In genomic region chr10:71620642-71621041, GRCh38 we compare ENCODE assay signal across 22 cellular contexts.
DNase-seq lines count a peak whose midpoint lies in the region; ATAC-seq and TF ChIP-seq lines count a peak whose summit lies in the region.
"Had no signal": no experiment of that assay in that cellular context is flagged by ENCODE, and none has a peak within 500 bp of the region (broad histone marks: within the 10 kb centered on the region; RNA-seq: fewer than 3 reads in every experiment).

No MANE protein-coding gene starts in this region.

- no peak overlapping the region for H2BK5ac ChIP-seq in H9 (ENCODE audit: insufficient read length, low read length)

- no peaks in the 10 kb centered on the region for H3K79me1 ChIP-seq in H9 (ENCODE audit: insufficient read depth, low read depth, low read length, poor library complexity, severe bottlenecking)

- no peak overlapping the region for H3K4me3 ChIP-seq in lower lobe of right lung
- H3K4me3 ChIP-seq: body of pancreas, SJSA1 had no signal

- H2BK20ac ChIP-seq in H9 (ENCODE audit: low read depth, low read length, poor library complexity, severe bottlenecking) = no peak overlapping the region

- TF ChIP-seq CTCF in H9 (conservative IDR thresholded peaks at IDR 0.05) = no peak
- TF ChIP-seq CTCF in lower lobe of right lung (IDR thresholded peaks at IDR 0.05) = no peak

- peaks cover 9% of the 10 kb centered on the region for H3K27me3 Mint-ChIP-seq in H9 (ENCODE audit: low read depth)
- H3K27me3 Mint-ChIP-seq: activated naive CD8-positive, alpha-beta T cell; CD4-positive, alpha-beta T cell had no signal

- H3K18ac ChIP-seq in H9 (ENCODE audit: insufficient read length, low read depth, low read length) = no peak overlapping the region

- H4K5ac ChIP-seq in H9 (ENCODE audit: insufficient read length, low read depth, low read length) = no peak overlapping the region

- H3K9me3 Mint-ChIP-seq in H9 = peaks cover 5 to 6% of the 10 kb centered on the region in 2 experiments; a peak in 4 of 5 replicates
- H3K9me3 Mint-ChIP-seq: activated CD4-positive, alpha-beta memory T cell treated with anti-CD3 and anti-CD28 coated beads for 36 hours; CD4-positive, alpha-beta T cell; dendritic cell treated with granulocyte-macrophage colony-stimulating factor and Interleukin-4, amounts not matched to agents 40 ng/mL and 50 ng/mL, for 4 days had no signal

- H3K4me1 Mint-ChIP-seq in H9 = peaks cover 49 to 52% of the 10 kb centered on the region in 2 experiments

- H2BK15ac ChIP-seq in H9 (ENCODE audit: low read depth, low read length) = no peak overlapping the region

- H3K9me3 ChIP-seq in H9 (ENCODE audit: control insufficient read depth, low read depth, low read length) (no peaks in the 10 kb centered on the region), lower lobe of right lung (no peaks in the 10 kb centered on the region)
- H3K9me3 ChIP-seq: body of pancreas, SJSA1 had no signal

- H3K4me2 ChIP-seq in H9 (ENCODE audit: insufficient read depth, insufficient read length, low read length) = no peak overlapping the region

- WGBS in H9 (ENCODE audit: extremely low coverage, insufficient read length, low lambda C conversion rate) = no CpG with 5 or more reads among the region's 7 CpGs

- H3K27me3 ChIP-seq in H9 (ENCODE audit: insufficient read depth, low read length) (no peaks in the 10 kb centered on the region), lower lobe of right lung (ENCODE audit: low read depth) (no peaks in the 10 kb centered on the region)
- H3K27me3 ChIP-seq: body of pancreas, SJSA1 had no signal

- H3K23ac ChIP-seq in H9 (ENCODE audit: insufficient read length, low read depth, low read length) = no peak overlapping the region

- ATAC-seq in lower lobe of right lung (no peak), GM21515 (IDR thresholded peaks at IDR 0.05; ENCODE audit: unreplicated experiment) (no peak), HG02938 (IDR thresholded peaks at IDR 0.05; ENCODE audit: unreplicated experiment) (no peak)
- ATAC-seq: HCT116, T-helper 17 cell had no signal

- H3K27ac ChIP-seq in H9 (ENCODE audit: insufficient read length, low read depth, low read length) (no peak overlapping the region), caudate nucleus (ENCODE audit: low read depth, low read length) (peak overlapping the region; percentile 84), lower lobe of right lung (peak overlapping the region; percentile 24), substantia nigra (ENCODE audit: low read depth, low read length, poor library complexity, severe bottlenecking) (peak overlapping the region; percentile 89)
- H3K27ac ChIP-seq: SJSA1, WERI-Rb-1 had no signal

- intact Hi-C loops in lower lobe of right lung (cut with DNase I) = no loop called here

- H3K14ac ChIP-seq in H9 (ENCODE audit: insufficient read depth, low read length) = no peak overlapping the region

- no peak overlapping the region for H2BK120ac ChIP-seq in H9 (ENCODE audit: low read depth, low read length, poor library complexity, severe bottlenecking)

- no peak overlapping the region for H2AFZ ChIP-seq in H9 (ENCODE audit: low read length)

- H3K36me3 Mint-ChIP-seq in H9 (ENCODE audit: insufficient read depth in 1 of 3, low read depth in 3 of 3) = peaks cover 0 to 11% (median 9%) of the 10 kb centered on the region in 3 experiments; a peak in 4 of 7 replicates
- H3K36me3 Mint-ChIP-seq: activated CD4-positive, alpha-beta memory T cell treated with anti-CD3 and anti-CD28 coated beads for 36 hours; activated naive CD8-positive, alpha-beta T cell had no signal

- H3K9ac ChIP-seq in H9 (ENCODE audit: extremely low read depth, insufficient read length, low read length) = no peak overlapping the region

- H3T11ph ChIP-seq in H9 (ENCODE audit: low read length) = no peak overlapping the region

- H3K4ac ChIP-seq in H9 (ENCODE audit: low read depth, low read length) = no peak overlapping the region

- H4K20me1 ChIP-seq in H9 (ENCODE audit: control insufficient read depth, insufficient read depth, insufficient read length) = no peaks in the 10 kb centered on the region

- H2BK12ac ChIP-seq in H9 (ENCODE audit: insufficient read length, low read depth, low read length) = no peak overlapping the region

- no peak for DNase-seq in H9
- peak in 1 of 61 donors; percentile 30 for DNase-seq in caudate nucleus (lab: John Stamatoyannopoulos, UW)
- no peak for DNase-seq in lower lobe of right lung
- DNase-seq in substantia nigra (lab: John Stamatoyannopoulos, UW) = peak in 1 of 49 donors; percentile 44
- no peak for DNase-seq in NCI-H2196 treated with DMSO at 0.1 percent for 48 hours (lab: John Stamatoyannopoulos, UW; ENCODE audit: unreplicated experiment)
- DNase-seq in NCI-H1436 (lab: John Stamatoyannopoulos, UW) = no peak
- DNase-seq: activated CD4-positive, alpha-beta memory T cell treated with anti-CD3 and anti-CD28 coated beads for 36 hours; activated T-cell treated with anti-CD3 and anti-CD28 coated beads, Interleukin-2, amount 50 U/mL, for 1 hour; CD4-positive, alpha-beta T cell; IMR-90; left cardiac atrium; NCI-H146; stimulated activated CD4-positive, alpha-beta T cell treated with anti-CD3 and anti-CD28 coated beads, Interleukin-15, amount 100 ng/mL, for 24 hours; T-helper 17 cell had no signal

- H3K4me3 Mint-ChIP-seq in H9 = no peak overlapping the region
- H3K4me3 Mint-ChIP-seq: activated CD4-positive, alpha-beta memory T cell treated with anti-CD3 and anti-CD28 coated beads for 36 hours; activated naive CD8-positive, alpha-beta T cell; CD4-positive, alpha-beta T cell; dendritic cell treated with granulocyte-macrophage colony-stimulating factor and Interleukin-4, amounts not matched to agents 40 ng/mL and 50 ng/mL, for 4 days; T-helper 17 cell had no signal

- H4K91ac ChIP-seq in H9 (ENCODE audit: insufficient read length, low read depth, low read length) = no peak overlapping the region

- peak overlapping the region in 2 of 3 experiments; percentile 30 to 93; a peak in 3 of 7 replicates for H3K27ac Mint-ChIP-seq in H9
- H3K27ac Mint-ChIP-seq: activated CD4-positive, alpha-beta memory T cell treated with anti-CD3 and anti-CD28 coated beads for 36 hours; activated naive CD8-positive, alpha-beta T cell; CD4-positive, alpha-beta T cell; dendritic cell treated with granulocyte-macrophage colony-stimulating factor and Interleukin-4, amounts not matched to agents 40 ng/mL and 50 ng/mL, for 4 days; T-helper 17 cell had no signal

- H3K23me2 ChIP-seq in H9 (ENCODE audit: insufficient read length, low read depth, low read length, poor library complexity, severe bottlenecking) = peaks cover 8% of the 10 kb centered on the region

- H3K79me2 ChIP-seq in H9 (ENCODE audit: insufficient read depth, low read length) = no peaks in the 10 kb centered on the region

- no peak overlapping the region for H4K8ac ChIP-seq in H9 (replicated peaks; ENCODE audit: insufficient read length, low read depth, low read length)

- peaks cover 17% of the 10 kb centered on the region; the same call in 1 of the 2 replicates for H3K4me1 ChIP-seq in H9 (ENCODE audit: insufficient read depth, low read length)
- H3K4me1 ChIP-seq in lower lobe of right lung = peaks cover 38% of the 10 kb centered on the region

- H3K56ac ChIP-seq in H9 (ENCODE audit: insufficient read length, low read depth, low read length) = no peak overlapping the region

- H2AK5ac ChIP-seq in H9 (ENCODE audit: insufficient read length, low read length) = no peak overlapping the region

- no peaks in the 10 kb centered on the region for H3K36me3 ChIP-seq in lower lobe of right lung
